8 cellular contexts compared by ENCODE assay signal in genomic region chr15:64095795-64096485, GRCh38. TPM values are rescaled to one million over a fixed set of nuclear protein-coding genes. Genes with fewer than 3 reads are reported as not detected.
DNase-seq lines count a peak whose midpoint lies in the region; TF ChIP-seq lines count a peak whose summit lies in the region.

A gene with protein sequence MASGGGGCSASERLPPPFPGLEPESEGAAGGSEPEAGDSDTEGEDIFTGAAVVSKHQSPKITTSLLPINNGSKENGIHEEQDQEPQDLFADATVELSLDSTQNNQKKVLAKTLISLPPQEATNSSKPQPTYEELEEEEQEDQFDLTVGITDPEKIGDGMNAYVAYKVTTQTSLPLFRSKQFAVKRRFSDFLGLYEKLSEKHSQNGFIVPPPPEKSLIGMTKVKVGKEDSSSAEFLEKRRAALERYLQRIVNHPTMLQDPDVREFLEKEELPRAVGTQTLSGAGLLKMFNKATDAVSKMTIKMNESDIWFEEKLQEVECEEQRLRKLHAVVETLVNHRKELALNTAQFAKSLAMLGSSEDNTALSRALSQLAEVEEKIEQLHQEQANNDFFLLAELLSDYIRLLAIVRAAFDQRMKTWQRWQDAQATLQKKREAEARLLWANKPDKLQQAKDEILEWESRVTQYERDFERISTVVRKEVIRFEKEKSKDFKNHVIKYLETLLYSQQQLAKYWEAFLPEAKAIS (plus strand): TSS chr15:64095982. CDS start chr15:64096014, 32 bp downstream.

- H3K27me3 ChIP-seq in neuron (ENCODE audit: insufficient read depth, low read length), result no peaks in the 10 kb centered on the region
- H3K27me3 ChIP-seq in stomach smooth muscle (ENCODE audit: control insufficient read depth in 1 of 2, insufficient read depth in 2 of 2, low read length in 2 of 2), result no peaks in the 10 kb centered on the region

- peak within 1 kb of the TSS; percentile 97 for H3K27ac Mint-ChIP-seq in activated naive CD4-positive, alpha-beta T cell treated with anti-CD3 and anti-CD28 coated beads for 36 hours

- peaks cover 66% of the 10 kb centered on the region for H3K4me1 Mint-ChIP-seq in activated naive CD4-positive, alpha-beta T cell treated with anti-CD3 and anti-CD28 coated beads for 36 hours (ENCODE audit: low read depth)

- H3K36me3 Mint-ChIP-seq in activated naive CD4-positive, alpha-beta T cell treated with anti-CD3 and anti-CD28 coated beads for 36 hours (ENCODE audit: low read depth), result peaks cover 6% of the 10 kb centered on the region

- peak within 1 kb of the TSS; percentile 67 for H3K27ac ChIP-seq in HEK293 (ENCODE audit: extremely low read depth, low read depth, low read length)
- H3K27ac ChIP-seq in SK-N-MC, result peak within 1 kb of the TSS; percentile 40
- H3K27ac ChIP-seq in stomach smooth muscle (ENCODE audit: low read length), result peak within 1 kb of the TSS; percentile 90

- intact Hi-C loops in activated naive CD4-positive, alpha-beta T cell treated with anti-CD3 and anti-CD28 coated beads for 36 hours (cut with micrococcal nuclease), result loop anchor here (10.0 kb wide), 1 partner anchor 259 kb away; the partner anchor contains the start of gene CSNK1G1

- no peaks in the 10 kb centered on the region for H3K27me3 Mint-ChIP-seq in activated naive CD4-positive, alpha-beta T cell treated with anti-CD3 and anti-CD28 coated beads for 36 hours (ENCODE audit: low read depth)

- H3K9ac ChIP-seq in SK-N-MC (ENCODE audit: insufficient read length) (peak within 1 kb of the TSS; percentile 94), stomach smooth muscle (ENCODE audit: low read length in 2 of 2) (peak within 1 kb of the TSS; percentile 88 to 93)

- H3K4me1 ChIP-seq in HEK293 (ENCODE audit: control insufficient read depth, insufficient read depth, low read length) (peaks cover 4% of the 10 kb centered on the region), neuron (ENCODE audit: insufficient read depth, low read length) (peaks cover 31% of the 10 kb centered on the region), stomach smooth muscle (ENCODE audit: control insufficient read depth, insufficient read depth, low read length) (peaks cover 38% of the 10 kb centered on the region)

- DNase-seq in ELF-1 (ENCODE audit: low read depth, low spot score) (peak; percentile 87), NCI-H1092 (lab: John Stamatoyannopoulos, UW) (peak; percentile 93), SK-N-MC (ENCODE audit: low read depth, low spot score) (peak; percentile 72), foreskin melanocyte (peak; percentile 86)
- DNase-seq in activated naive CD4-positive, alpha-beta T cell treated with anti-CD3 and anti-CD28 coated beads for 36 hours, result peak; percentile 98

- H3K9me3 ChIP-seq in HEK293 (ENCODE audit: control insufficient read depth, insufficient read depth, low read depth, low read length) (no peaks in the 10 kb centered on the region), SK-N-MC (ENCODE audit: low read depth, low read length) (no peaks in the 10 kb centered on the region), neuron (ENCODE audit: low read length) (no peaks in the 10 kb centered on the region), stomach smooth muscle (ENCODE audit: control insufficient read depth in 2 of 2, low read length in 2 of 2) (no peaks in the 10 kb centered on the region)

- CTCF ChIA-PET in HEK293 (lab: Yijun Ruan, JAX), result interaction anchor here (1.1 kb wide), 1 partner anchor 57 kb away, joined by 5 read pairs; no protein-coding TSS in a partner anchor
- CTCF ChIA-PET in activated naive CD4-positive, alpha-beta T cell treated with anti-CD3 and anti-CD28 coated beads for 36 hours (lab: Charles Lee), result interaction anchor here (1.5 kb wide), 1 partner anchor 57 kb away, joined by 4 read pairs; no protein-coding TSS in a partner anchor

- TF ChIP-seq CTCF in HEK293 (tag by site-specific recombination; IDR thresholded peaks at IDR 0.05), result no peak; the same call in 1 of the 2 replicates

- H3K4me3 ChIP-seq in HEK293 (ENCODE audit: low read depth, low read length) (peak within 1 kb of the TSS; percentile 66), SK-N-MC (peak within 1 kb of the TSS; percentile 80), neuron (ENCODE audit: low read length) (peak within 1 kb of the TSS; percentile 76), stomach smooth muscle (ENCODE audit: low read length in 2 of 2) (peak within 1 kb of the TSS; percentile 93 to 98)

- peak within 1 kb of the TSS; percentile 47 for H2AFZ ChIP-seq in neuron (ENCODE audit: low read depth, low read length)

- H3K36me3 ChIP-seq in HEK293 (ENCODE audit: control insufficient read depth in 2 of 2, insufficient read depth in 1 of 2, low read length in 2 of 2), result no peaks in the 10 kb centered on the region
- peaks cover 4% of the 10 kb centered on the region; the same call in 1 of the 2 replicates for H3K36me3 ChIP-seq in SK-N-MC (ENCODE audit: insufficient read depth, low read length)
- H3K36me3 ChIP-seq in neuron (ENCODE audit: insufficient read depth, low read length), result no peaks in the 10 kb centered on the region
- no peaks in the 10 kb centered on the region for H3K36me3 ChIP-seq in stomach smooth muscle (ENCODE audit: control insufficient read depth in 2 of 2, insufficient read depth in 2 of 2, low read length in 2 of 2)

- H3K9me3 Mint-ChIP-seq in activated naive CD4-positive, alpha-beta T cell treated with anti-CD3 and anti-CD28 coated beads for 36 hours, result no peaks in the 10 kb centered on the region

- POLR2A ChIA-PET in HEK293 (lab: Yijun Ruan, JAX), result interaction anchor here (1.0 kb wide), 1 partner anchor 16 kb away, joined by 3 read pairs; no protein-coding TSS in a partner anchor

- H3K4me3 Mint-ChIP-seq in activated naive CD4-positive, alpha-beta T cell treated with anti-CD3 and anti-CD28 coated beads for 36 hours, result peak within 1 kb of the TSS; percentile 98

TF ChIP-seq in HEK293, 187 proteins besides CTCF, POLR2A, EP300 and RAD21 (continues in another document):
- TF ChIP-seq ZNF354C (tag by site-specific recombination; IDR thresholded peaks at IDR 0.05; ENCODE audit: borderline replicate concordance, low read depth), result no peak
- TF ChIP-seq BCL11A (tag by site-specific recombination; IDR thresholded peaks at IDR 0.05; ENCODE audit: low read depth), result no peak
- TF ChIP-seq ZNF792 (tag by site-specific recombination; IDR thresholded peaks at IDR 0.05), result no peak
- TF ChIP-seq ZBTB7A (tag by site-specific recombination; IDR thresholded peaks at IDR 0.05; ENCODE audit: low read depth), result no peak
- TF ChIP-seq ZNF837 (tag by site-specific recombination; IDR thresholded peaks at IDR 0.05), result no peak
- TF ChIP-seq ZFHX2 (tag by site-specific recombination; conservative IDR thresholded peaks at IDR 0.05), result peak; percentile 58
- TF ChIP-seq YY2 (tag by site-specific recombination; IDR thresholded peaks at IDR 0.05), result peak; percentile 73; the same call in 1 of the 2 replicates
- TF ChIP-seq, protein P1, sequence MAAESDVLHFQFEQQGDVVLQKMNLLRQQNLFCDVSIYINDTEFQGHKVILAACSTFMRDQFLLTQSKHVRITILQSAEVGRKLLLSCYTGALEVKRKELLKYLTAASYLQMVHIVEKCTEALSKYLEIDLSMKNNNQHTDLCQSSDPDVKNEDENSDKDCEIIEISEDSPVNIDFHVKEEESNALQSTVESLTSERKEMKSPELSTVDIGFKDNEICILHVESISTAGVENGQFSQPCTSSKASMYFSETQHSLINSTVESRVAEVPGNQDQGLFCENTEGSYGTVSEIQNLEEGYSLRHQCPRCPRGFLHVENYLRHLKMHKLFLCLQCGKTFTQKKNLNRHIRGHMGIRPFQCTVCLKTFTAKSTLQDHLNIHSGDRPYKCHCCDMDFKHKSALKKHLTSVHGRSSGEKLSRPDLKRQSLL (tag by site-specific recombination; IDR thresholded peaks at IDR 0.05), result 0 out of 2 replicates have a peak, but pooled peaks have one; percentile 26
- TF ChIP-seq, protein P2, sequence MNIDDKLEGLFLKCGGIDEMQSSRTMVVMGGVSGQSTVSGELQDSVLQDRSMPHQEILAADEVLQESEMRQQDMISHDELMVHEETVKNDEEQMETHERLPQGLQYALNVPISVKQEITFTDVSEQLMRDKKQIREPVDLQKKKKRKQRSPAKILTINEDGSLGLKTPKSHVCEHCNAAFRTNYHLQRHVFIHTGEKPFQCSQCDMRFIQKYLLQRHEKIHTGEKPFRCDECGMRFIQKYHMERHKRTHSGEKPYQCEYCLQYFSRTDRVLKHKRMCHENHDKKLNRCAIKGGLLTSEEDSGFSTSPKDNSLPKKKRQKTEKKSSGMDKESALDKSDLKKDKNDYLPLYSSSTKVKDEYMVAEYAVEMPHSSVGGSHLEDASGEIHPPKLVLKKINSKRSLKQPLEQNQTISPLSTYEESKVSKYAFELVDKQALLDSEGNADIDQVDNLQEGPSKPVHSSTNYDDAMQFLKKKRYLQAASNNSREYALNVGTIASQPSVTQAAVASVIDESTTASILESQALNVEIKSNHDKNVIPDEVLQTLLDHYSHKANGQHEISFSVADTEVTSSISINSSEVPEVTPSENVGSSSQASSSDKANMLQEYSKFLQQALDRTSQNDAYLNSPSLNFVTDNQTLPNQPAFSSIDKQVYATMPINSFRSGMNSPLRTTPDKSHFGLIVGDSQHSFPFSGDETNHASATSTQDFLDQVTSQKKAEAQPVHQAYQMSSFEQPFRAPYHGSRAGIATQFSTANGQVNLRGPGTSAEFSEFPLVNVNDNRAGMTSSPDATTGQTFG (tag by site-specific recombination; IDR thresholded peaks at IDR 0.05; ENCODE audit: borderline replicate concordance), result no peak
- TF ChIP-seq ZNF596 (tag by site-specific recombination; IDR thresholded peaks at IDR 0.05), result no peak
- TF ChIP-seq, protein P3, sequence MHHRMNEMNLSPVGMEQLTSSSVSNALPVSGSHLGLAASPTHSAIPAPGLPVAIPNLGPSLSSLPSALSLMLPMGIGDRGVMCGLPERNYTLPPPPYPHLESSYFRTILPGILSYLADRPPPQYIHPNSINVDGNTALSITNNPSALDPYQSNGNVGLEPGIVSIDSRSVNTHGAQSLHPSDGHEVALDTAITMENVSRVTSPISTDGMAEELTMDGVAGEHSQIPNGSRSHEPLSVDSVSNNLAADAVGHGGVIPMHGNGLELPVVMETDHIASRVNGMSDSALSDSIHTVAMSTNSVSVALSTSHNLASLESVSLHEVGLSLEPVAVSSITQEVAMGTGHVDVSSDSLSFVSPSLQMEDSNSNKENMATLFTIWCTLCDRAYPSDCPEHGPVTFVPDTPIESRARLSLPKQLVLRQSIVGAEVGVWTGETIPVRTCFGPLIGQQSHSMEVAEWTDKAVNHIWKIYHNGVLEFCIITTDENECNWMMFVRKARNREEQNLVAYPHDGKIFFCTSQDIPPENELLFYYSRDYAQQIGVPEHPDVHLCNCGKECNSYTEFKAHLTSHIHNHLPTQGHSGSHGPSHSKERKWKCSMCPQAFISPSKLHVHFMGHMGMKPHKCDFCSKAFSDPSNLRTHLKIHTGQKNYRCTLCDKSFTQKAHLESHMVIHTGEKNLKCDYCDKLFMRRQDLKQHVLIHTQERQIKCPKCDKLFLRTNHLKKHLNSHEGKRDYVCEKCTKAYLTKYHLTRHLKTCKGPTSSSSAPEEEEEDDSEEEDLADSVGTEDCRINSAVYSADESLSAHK (tag by site-specific recombination; IDR thresholded peaks at IDR 0.05), result no peak
- peak; percentile 82 for TF ChIP-seq ZNF777 (tag by site-specific recombination; IDR thresholded peaks at IDR 0.05; ENCODE audit: borderline replicate concordance)

RNA-seq across cellular contexts. Expression of the gene that starts here (rescaled TPM):
- total RNA-seq in activated naive CD4-positive, alpha-beta T cell treated with anti-CD3 and anti-CD28 coated beads for 36 hours, result 10 to 100 TPM; 80.7 to 84.2 TPM

Comparison
In these comparisons a context has a peak if more than half of its experiments do, and no peak if none do; other contexts are left out.
1. Peak in every context shown above with its lines: DNase-seq, H3K4me3 ChIP-seq and H3K27ac ChIP-seq.
2. H3K27ac ChIP-seq: peak in every context shown above with its lines; median percentile 90 in stomach smooth muscle; 67 in HEK293; 40 in SK-N-MC.